ENCODE assay signal across 21 cellular contexts in genomic region chr9:132030626-132031325, GRCh38. TPM values are rescaled to one million over a fixed set of nuclear protein-coding genes. Genes with fewer than 3 reads are reported as not detected.
DNase-seq lines count a peak whose midpoint lies in the region; ATAC-seq, FAIRE-seq and TF ChIP-seq lines count a peak whose summit lies in the region.
"Had no signal": no experiment of that assay in that cellular context is flagged by ENCODE, and none has a peak within 500 bp of the region (broad histone marks: within the 10 kb centered on the region; RNA-seq: fewer than 3 reads in every experiment).

No MANE protein-coding gene starts in this region.

- H3K9me3 Mint-ChIP-seq in Caco-2 (ENCODE audit: unreplicated experiment) (no peaks in the 10 kb centered on the region), natural killer cell (no peaks in the 10 kb centered on the region)
- H3K9me3 Mint-ChIP-seq: CD4-positive, alpha-beta T cell had no signal

- no peak for FAIRE-seq in frontal cortex (lab: Jason Lieb, UNC)
- FAIRE-seq: GM18507, GM19239 had no signal

- DNase-seq in Caco-2, result no peak
- DNase-seq in NCI-H146 (lab: John Stamatoyannopoulos, UW), result peak; percentile 74
- DNase-seq in NCI-H82 (lab: John Stamatoyannopoulos, UW), result peak; percentile 59
- DNase-seq in natural killer cell, result no peak
- no peak for DNase-seq in thyroid gland
- no peak for DNase-seq in frontal cortex (ENCODE audit: low spot score in 2 of 2)
- DNase-seq: CD4-positive, alpha-beta T cell; DMS153; GDM1; H7; MG63; NCI-H1048; NCI-H1417 treated with DMSO at 0.1 percent for 48 hours; NCI-H1930; NCI-H345; NCI-H526; NK-92 treated with Interleukin-12 subunit alpha and Interleukin-12 subunit beta, amount 100 ng/mL, for 24 hours had no signal

- no peak overlapping the region for H3K27ac ChIP-seq in thyroid gland

- peak overlapping the region; percentile 21 for H3K27ac Mint-ChIP-seq in Caco-2 (ENCODE audit: unreplicated experiment)
- peak overlapping the region in 1 of 2 donors; percentile 78 for H3K27ac Mint-ChIP-seq in natural killer cell
- H3K27ac Mint-ChIP-seq: CD4-positive, alpha-beta T cell had no signal

- no peaks in the 10 kb centered on the region for H3K9me3 ChIP-seq in Caco-2
- H3K9me3 ChIP-seq in thyroid gland, result no peaks in the 10 kb centered on the region
- H3K9me3 ChIP-seq: MG63 had no signal

- WGBS in thyroid gland, 2 donors, result 86 to 88% methylated on average over 3 of the region's 3 CpGs

- CTCF ChIA-PET in Caco-2 (lab: Charles Lee), result no interaction called here

- no peaks in the 10 kb centered on the region for H3K27me3 Mint-ChIP-seq in Caco-2 (ENCODE audit: insufficient read depth, unreplicated experiment)
- H3K27me3 Mint-ChIP-seq in natural killer cell (ENCODE audit: low read depth in 2 of 2), result no peaks in the 10 kb centered on the region
- H3K27me3 Mint-ChIP-seq: CD4-positive, alpha-beta T cell had no signal

- TF ChIP-seq POLR2A in thyroid gland (IDR thresholded peaks at IDR 0.05), result no peak

- H3K4me1 ChIP-seq in Caco-2 (peaks cover 26% of the 10 kb centered on the region), thyroid gland (peaks cover 0 to 3% of the 10 kb centered on the region in 2 donors)

- peaks cover 33% of the 10 kb centered on the region for H3K4me1 Mint-ChIP-seq in Caco-2 (ENCODE audit: low read depth, unreplicated experiment)
- peaks cover 67 to 71% of the 10 kb centered on the region in 2 donors for H3K4me1 Mint-ChIP-seq in natural killer cell

- H3K27me3 ChIP-seq in Caco-2 (replicated peaks; ENCODE audit: control insufficient read depth, insufficient read depth, low read length) (no peaks in the 10 kb centered on the region), thyroid gland (no peaks in the 10 kb centered on the region)
- H3K27me3 ChIP-seq: MG63 had no signal

- BruUV-seq in Caco-2 (replicated peaks; lab: Mats Ljungman, UMichigan), result no TSS peak

- TF ChIP-seq CTCF in Caco-2 (IDR thresholded peaks at IDR 0.05; ENCODE audit: insufficient read depth in 1 of 2, low read depth in 1 of 2, low read length in 1 of 2, severe bottlenecking in 1 of 2, unreplicated experiment in 1 of 2) (no peak), natural killer cell (IDR thresholded peaks at IDR 0.05) (no peak), thyroid gland (IDR thresholded peaks at IDR 0.05) (no peak)

- H3K4me3 Mint-ChIP-seq in Caco-2 (ENCODE audit: unreplicated experiment), result no peak overlapping the region
- peak overlapping the region; percentile 72 for H3K4me3 Mint-ChIP-seq in natural killer cell
- H3K4me3 Mint-ChIP-seq: CD4-positive, alpha-beta T cell had no signal

- intact Hi-C loops in Caco-2 (cut with micrococcal nuclease; ENCODE audit: unreplicated experiment), result no loop called here
- intact Hi-C loops in natural killer cell (cut with micrococcal nuclease), result no loop called here
- intact Hi-C loops in thyroid gland (cut with DNase I), result no loop called here

- POLR2A ChIA-PET in Caco-2 (lab: Charles Lee), result no interaction called here

- H3K4me3 ChIP-seq in Caco-2 (ENCODE audit: low read depth, low read length), result no peak overlapping the region
- H3K4me3 ChIP-seq in thyroid gland (replicated peaks in 1 of 3), result no peak overlapping the region
- H3K4me3 ChIP-seq: MG63 had no signal

- H3K36me3 Mint-ChIP-seq in Caco-2 (ENCODE audit: insufficient read depth, unreplicated experiment) (no peaks in the 10 kb centered on the region), natural killer cell (no peaks in the 10 kb centered on the region)

- H3K36me3 ChIP-seq in Caco-2 (ENCODE audit: control insufficient read depth, insufficient read depth, low read length) (no peaks in the 10 kb centered on the region; the same call in 1 of the 2 replicates), thyroid gland (no peaks in the 10 kb centered on the region)
- H3K36me3 ChIP-seq: MG63 had no signal

- ATAC-seq in natural killer cell (no peak), GM19395 (IDR thresholded peaks at IDR 0.05; ENCODE audit: unreplicated experiment) (no peak)
- ATAC-seq: SK-N-SH treated with all-trans-retinoic acid at 6 μM for 48 hours had no signal

RNA-seq across cellular contexts. Expression of gene MED27, which starts 48.9 kb away (rescaled TPM):
- 24.7 and 30.4 TPM in 2 replicates for total RNA-seq in Caco-2 (2022)
- 10 to 100 TPM; 24.4 to 27.3 (median 26.9) TPM for total RNA-seq in natural killer cell
- total RNA-seq in thyroid gland, result 10 to 100 TPM; 15.3 to 19.5 (median 16.7) TPM
- total RNA-seq in frontal cortex, result 11.8 TPM

Comparison
In these comparisons a context has a peak if more than half of its experiments do, and no peak if none do; other contexts are left out.
1. DNase-seq: peak in NCI-H146 (single experiment) and NCI-H82 (single experiment); none in Caco-2 (0 of 2), natural killer cell (single experiment), thyroid gland (0 of 2) and frontal cortex (0 of 2).